Comparison of ENCODE assay signal across 20 cellular contexts in genomic region chr7:132419538-132419937, GRCh38.
DNase-seq lines count a peak whose midpoint lies in the region; TF ChIP-seq lines count a peak whose summit lies in the region.
"Had no signal": no experiment of that assay in that cellular context is flagged by ENCODE, and none has a peak within 500 bp of the region (broad histone marks: within the 10 kb centered on the region; RNA-seq: fewer than 3 reads in every experiment).

No MANE protein-coding gene starts in this region.

- TF ChIP-seq CTCF in GM10266 (IDR thresholded peaks at IDR 0.05; ENCODE audit: control insufficient read depth, insufficient read depth, low read depth, missing control alignments) = no peak

- no peaks in the 10 kb centered on the region for H3K36me3 ChIP-seq in adipocyte (ENCODE audit: control insufficient read depth, insufficient read depth, low read length, severe bottlenecking)

- H3K4me3 ChIP-seq in adipocyte (ENCODE audit: low read length) = peak overlapping the region; percentile 41
- H3K4me3 ChIP-seq: body of pancreas, dorsolateral prefrontal cortex, PC-9, psoas muscle had no signal

- peaks cover 10% of the 10 kb centered on the region for H3K9me3 ChIP-seq in adipocyte (ENCODE audit: control insufficient read depth, low read length)
- H3K9me3 ChIP-seq: body of pancreas, psoas muscle had no signal

- peaks cover 76% of the 10 kb centered on the region for H3K4me1 ChIP-seq in adipocyte (ENCODE audit: control insufficient read depth, insufficient read depth, low read length)
- H3K4me1 ChIP-seq: body of pancreas, psoas muscle had no signal

- peak; percentile 12 for DNase-seq in NCI-H1105 treated with DMSO at 0.1 percent for 48 hours (lab: John Stamatoyannopoulos, UW)
- DNase-seq in NCI-H1105 (lab: John Stamatoyannopoulos, UW) = no peak
- DNase-seq in adipocyte (ENCODE audit: low read depth) = no peak
- peak; percentile 51 for DNase-seq in glomerular endothelial cell (ENCODE audit: extremely low read depth, low read depth, low spot score)
- DNase-seq in pulmonary artery endothelial cell (ENCODE audit: low read depth, low spot score) = peak; percentile 93
- no peak for DNase-seq in GM10266 (ENCODE audit: extremely low spot score)
- DNase-seq in KBM-7 = no peak
- no peak for DNase-seq in germinal center (ENCODE audit: low spot score)
- DNase-seq: 8988T; activated CD4-positive, CD25-positive, alpha-beta regulatory T cell treated with anti-CD3 and anti-CD28 coated beads, Interleukin-2, amount 50 U/mL, for 72 hours; activated CD8-positive, alpha-beta memory T cell treated with anti-CD3 and anti-CD28 coated beads for 24 hours; activated T-cell treated with anti-CD3 and anti-CD28 coated beads, Interleukin-2, amount 50 U/mL, for 72 hours; body of pancreas; dorsolateral prefrontal cortex; GDM1; Kasumi-1; midbrain; psoas muscle; T-helper 9 cell had no signal

- peak overlapping the region; percentile 54 for H3K9ac ChIP-seq in adipocyte (ENCODE audit: low read length)

- in situ Hi-C loops in KBM-7 (cut with MboI; ENCODE audit: low pct_unique_long_range_greater_than_20kb, low sequenced_read_pairs) = no loop called here

- no peaks in the 10 kb centered on the region for H3K27me3 ChIP-seq in adipocyte (replicated peaks; ENCODE audit: control insufficient read depth, insufficient read depth, low read length)
- H3K27me3 ChIP-seq: body of pancreas had no signal

Comparison
In these comparisons a context has a peak if more than half of its experiments do, and no peak if none do; other contexts are left out.
1. DNase-seq: peak in NCI-H1105 treated with DMSO at 0.1 percent for 48 hours (single experiment), glomerular endothelial cell (single experiment) and pulmonary artery endothelial cell (single experiment); none in NCI-H1105 (single experiment), adipocyte (single experiment), GM10266 (single experiment), KBM-7 (single experiment) and germinal center (single experiment).